In the genomic region with DNA sequence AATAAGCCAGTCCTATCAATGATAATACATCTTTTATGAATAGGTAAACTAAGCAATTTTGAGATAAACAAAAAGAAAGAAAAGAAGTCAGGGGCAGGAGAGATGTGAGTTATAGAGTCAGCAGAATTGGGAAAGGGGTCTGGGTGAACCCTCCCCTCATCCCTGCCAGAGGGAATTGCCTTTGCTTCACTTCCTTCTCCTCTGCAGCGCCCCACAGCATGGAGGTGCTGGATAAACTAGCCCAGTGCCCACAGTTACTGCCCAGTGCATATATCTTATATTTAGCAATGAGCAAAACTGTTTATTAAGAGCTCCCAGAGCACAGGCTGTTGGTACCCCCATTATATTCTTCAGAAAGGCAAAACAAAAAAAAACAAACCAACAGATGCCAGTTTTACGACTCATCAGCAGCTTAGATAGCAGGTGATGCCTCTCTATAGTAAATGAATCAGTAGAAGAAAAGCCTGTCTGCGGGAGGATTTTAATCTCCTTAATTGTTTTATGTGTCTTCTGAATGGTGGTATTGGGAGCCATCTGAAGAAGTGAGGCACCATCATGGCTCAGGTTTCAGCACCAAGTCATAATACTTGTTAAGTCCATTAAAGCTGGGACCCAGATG, we compare ENCODE assay signal across 19 cellular contexts.
DNase-seq lines count a peak whose midpoint lies in the region; ATAC-seq and TF ChIP-seq lines count a peak whose summit lies in the region.
"Had no signal": no experiment of that assay in that cellular context is flagged by ENCODE, and none has a peak within 500 bp of the region (broad histone marks: within the 10 kb centered on the region; RNA-seq: fewer than 3 reads in every experiment).

No MANE protein-coding gene starts in this region.

- H3K27me3 Mint-ChIP-seq in T-helper 17 cell, result no peaks in the 10 kb centered on the region

- no peaks in the 10 kb centered on the region for H3K36me3 ChIP-seq in prostate gland
- H3K36me3 ChIP-seq: SJCRH30 had no signal

- 85% methylated on average over 3 of the region's 3 CpGs for WGBS in prostate gland

- no peaks in the 10 kb centered on the region for H3K27me3 ChIP-seq in prostate gland (replicated peaks; ENCODE audit: insufficient read depth)
- H3K27me3 ChIP-seq: SJCRH30 had no signal

- no peak for TF ChIP-seq POLR2A in prostate gland (IDR thresholded peaks at IDR 0.05)

- H3K27ac Mint-ChIP-seq in T-helper 17 cell, result no peak overlapping the region

- H3K9me3 ChIP-seq in T-helper 17 cell (ENCODE audit: control insufficient read depth, low read length, poor library complexity, severe bottlenecking) (no peaks in the 10 kb centered on the region), prostate gland (no peaks in the 10 kb centered on the region)
- H3K9me3 ChIP-seq: SJCRH30 had no signal

- no peak overlapping the region for H3K4me3 ChIP-seq in prostate gland
- H3K4me3 ChIP-seq: K562, PC-9, SJCRH30 had no signal

- no peak for TF ChIP-seq CTCF in prostate gland (IDR thresholded peaks at IDR 0.05)

- ATAC-seq in T-helper 17 cell, result no peak
- no peak for ATAC-seq in GM21786 (IDR thresholded peaks at IDR 0.05; ENCODE audit: unreplicated experiment)
- ATAC-seq: HCT116, K562 had no signal

- H3K4me1 ChIP-seq in prostate gland (replicated peaks), result no peaks in the 10 kb centered on the region
- H3K4me1 ChIP-seq: SJCRH30 had no signal

- peak overlapping the region; percentile 10 for H3K4me3 Mint-ChIP-seq in T-helper 17 cell
- H3K4me3 Mint-ChIP-seq: CD4-positive, alpha-beta memory T cell had no signal

- no peak overlapping the region for H3K27ac ChIP-seq in prostate gland
- H3K27ac ChIP-seq: 22Rv1, HL-60, PC-9, SJCRH30 had no signal

- no peaks in the 10 kb centered on the region for H3K4me1 Mint-ChIP-seq in T-helper 17 cell
- H3K4me1 Mint-ChIP-seq: CD4-positive, alpha-beta memory T cell had no signal

- intact Hi-C loops in prostate gland (cut with DNase I), result no loop called here

- peak; percentile 10 for DNase-seq in NCI-H748 (lab: John Stamatoyannopoulos, UW; ENCODE audit: unreplicated experiment)
- DNase-seq in NCI-H748 treated with DMSO at 0.1 percent for 48 hours (lab: John Stamatoyannopoulos, UW), result no peak
- DNase-seq in T-helper 17 cell, result no peak
- peak; percentile 19 for DNase-seq in iris pigment epithelial cell (ENCODE audit: low read depth)
- no peak for DNase-seq in prostate gland (ENCODE audit: low spot score)
- DNase-seq in HUDEP-2 (lab: John Stamatoyannopoulos, UW; ENCODE audit: unreplicated experiment in 76 of 76), result no peak
- no peak for DNase-seq in GDM1 (lab: John Stamatoyannopoulos, UW)
- DNase-seq: Calu3; CD4-positive, alpha-beta memory T cell; NCI-H1436 treated with DMSO at 0.1 percent for 48 hours; NCI-H2029 treated with DMSO at 0.1 percent for 48 hours; NCI-H510A treated with DMSO at 0.1 percent for 48 hours; PC-9; SJCRH30 had no signal

- no peaks in the 10 kb centered on the region for H3K36me3 Mint-ChIP-seq in T-helper 17 cell (ENCODE audit: low read depth)
- H3K36me3 Mint-ChIP-seq: CD4-positive, alpha-beta memory T cell had no signal

Comparison
In these comparisons a context has a peak if more than half of its experiments do, and no peak if none do; other contexts are left out.
1. DNase-seq: peak in NCI-H748 (single experiment) and iris pigment epithelial cell (single experiment); none in NCI-H748 treated with DMSO at 0.1 percent for 48 hours (single experiment), T-helper 17 cell (0 of 3), prostate gland (single experiment), HUDEP-2 (0 of 76) and GDM1 (single experiment).